In the genomic region with DNA sequence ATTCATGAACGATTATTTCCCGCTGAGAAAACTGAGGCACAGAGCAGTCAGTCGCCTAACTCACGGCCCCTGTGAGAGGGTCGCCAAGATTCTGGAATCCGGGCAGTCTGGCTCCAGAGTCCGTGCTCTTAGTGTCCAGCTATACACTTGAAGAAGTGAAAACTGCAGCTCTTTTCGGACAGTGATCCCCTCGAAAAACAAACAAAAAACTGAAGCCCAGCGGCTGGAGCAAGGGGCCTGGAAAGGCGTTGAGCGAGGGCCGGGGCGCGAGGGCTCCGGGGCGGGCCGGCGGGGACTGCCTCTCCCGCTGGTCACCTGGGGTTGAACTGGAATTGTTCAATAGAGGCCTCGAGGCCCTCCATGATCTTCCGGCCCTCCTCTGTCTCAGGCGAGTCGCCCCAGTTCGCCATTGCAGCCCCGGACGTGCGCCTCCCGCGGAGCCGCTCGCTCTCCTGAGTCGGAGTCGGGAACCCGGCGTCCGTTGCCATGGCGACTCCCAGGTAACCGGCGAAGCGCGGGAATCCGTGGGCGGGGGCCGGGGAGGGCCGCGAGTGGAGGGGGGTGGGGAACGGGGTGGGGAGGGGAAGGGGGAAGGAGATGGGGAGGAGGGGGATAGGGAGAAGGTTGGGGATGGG, we compare ENCODE assay signal across 7 cellular contexts. TPM values are rescaled to one million over a fixed set of nuclear protein-coding genes. Genes with fewer than 3 reads are reported as not detected.
DNase-seq lines count a peak whose midpoint lies in the region; ATAC-seq lines count a peak whose summit lies in the region.

No MANE protein-coding gene starts in this region.

- 7 to 15% methylated on average over 20 to 22 of the region's 48 CpGs for WGBS in mesodermal cell (ENCODE audit: insufficient coverage in 2 of 2), 2 experiments

- H3K27ac Mint-ChIP-seq in activated CD4-positive, alpha-beta T cell treated with anti-CD3 and anti-CD28 coated beads for 36 hours, result no peak overlapping the region

- peaks cover 5% of the 10 kb centered on the region for H3K27me3 Mint-ChIP-seq in activated CD4-positive, alpha-beta T cell treated with anti-CD3 and anti-CD28 coated beads for 36 hours

- peak overlapping the region; percentile 79 for H3K4me3 Mint-ChIP-seq in activated CD4-positive, alpha-beta T cell treated with anti-CD3 and anti-CD28 coated beads for 36 hours

- H3K36me3 ChIP-seq in mesodermal cell (ENCODE audit: control insufficient read depth, insufficient read depth, low read length), result no peaks in the 10 kb centered on the region

- no peaks in the 10 kb centered on the region for H3K9me3 ChIP-seq in mesodermal cell (ENCODE audit: control insufficient read depth, low read length)

- H3K4me1 ChIP-seq in mesodermal cell (ENCODE audit: control insufficient read depth, insufficient read depth, low read length, poor library complexity, severe bottlenecking), result peaks cover 34% of the 10 kb centered on the region

- peak overlapping the region; percentile 46 for H3K4me3 ChIP-seq in mesodermal cell (ENCODE audit: extremely low read depth, insufficient read depth, low read length, poor library complexity, severe bottlenecking)

- intact Hi-C loops in activated CD4-positive, alpha-beta T cell treated with anti-CD3 and anti-CD28 coated beads for 36 hours (cut with DNase I, micrococcal nuclease), result loop anchor here in 1 of 2 experiments (5.0 kb wide), 1 partner anchor 661 kb away; no protein-coding TSS in a partner anchor

- no peaks in the 10 kb centered on the region for H3K36me3 Mint-ChIP-seq in activated CD4-positive, alpha-beta T cell treated with anti-CD3 and anti-CD28 coated beads for 36 hours (ENCODE audit: low read depth)

- CTCF ChIA-PET in activated CD4-positive, alpha-beta T cell treated with anti-CD3 and anti-CD28 coated beads for 36 hours (lab: Charles Lee), result interaction anchor here (1.0 to 1.3 kb wide), 3 partner anchors 11 to 19 kb away, joined by 3 to 4 read pairs (median 4); no protein-coding TSS in a partner anchor

- POLR2A ChIA-PET in activated CD4-positive, alpha-beta T cell treated with anti-CD3 and anti-CD28 coated beads for 36 hours (lab: Charles Lee), result no interaction called here

- peaks cover 52% of the 10 kb centered on the region for H3K4me1 Mint-ChIP-seq in activated CD4-positive, alpha-beta T cell treated with anti-CD3 and anti-CD28 coated beads for 36 hours

- H3K27ac ChIP-seq in mesodermal cell (ENCODE audit: low read depth, low read length, severe bottlenecking), result peak overlapping the region; percentile 79

- DNase-seq in activated CD4-positive, alpha-beta T cell treated with anti-CD3 and anti-CD28 coated beads for 36 hours, result peak; percentile 82
- DNase-seq in effector CD4-positive, alpha-beta T cell, result peak; percentile 34
- peak; percentile 32 for DNase-seq in stimulated activated CD8-positive, alpha-beta memory T cell treated with anti-CD3 and anti-CD28 coated beads, Interleukin-4, amount 100 ng/mL, for 24 hours (ENCODE audit: low read depth)

- H3K9me3 Mint-ChIP-seq in activated CD4-positive, alpha-beta T cell treated with anti-CD3 and anti-CD28 coated beads for 36 hours (ENCODE audit: low read depth), result no peaks in the 10 kb centered on the region

- ATAC-seq in HG02759 (IDR thresholded peaks at IDR 0.05; ENCODE audit: unreplicated experiment) (peak; percentile 38), GM18511 (IDR thresholded peaks at IDR 0.05; ENCODE audit: unreplicated experiment) (no peak), GM18873 (IDR thresholded peaks at IDR 0.05; ENCODE audit: low FRiP score, unreplicated experiment) (no peak)
- ATAC-seq in activated CD4-positive, alpha-beta T cell treated with anti-CD3 and anti-CD28 coated beads for 36 hours, result peak; percentile 21

RNA-seq across cellular contexts. Expression of a gene that starts 0.9 kb away (rescaled TPM):
- under 1 TPM; 0.16 to 0.41 TPM for total RNA-seq in activated CD4-positive, alpha-beta T cell treated with anti-CD3 and anti-CD28 coated beads for 36 hours
- not detected for polyA plus RNA-seq in mesodermal cell (2013, experiment 1 of 2)
- 0.10 TPM for polyA plus RNA-seq in mesodermal cell (2013, experiment 2 of 2)

Comparison
In these comparisons a context has a peak if more than half of its experiments do, and no peak if none do; other contexts are left out.
1. ATAC-seq: peak in HG02759 (single experiment) and activated CD4-positive, alpha-beta T cell treated with anti-CD3 and anti-CD28 coated beads for 36 hours (single experiment); none in GM18511 (single experiment) and GM18873 (single experiment).
2. DNase-seq: peak in every context shown above with its lines; median percentile 82 in activated CD4-positive, alpha-beta T cell treated with anti-CD3 and anti-CD28 coated beads for 36 hours; 34 in effector CD4-positive, alpha-beta T cell; 32 in stimulated activated CD8-positive, alpha-beta memory T cell treated with anti-CD3 and anti-CD28 coated beads, Interleukin-4, amount 100 ng/mL, for 24 hours.